ENCODE assay signal across 21 cellular contexts in the genomic region with DNA sequence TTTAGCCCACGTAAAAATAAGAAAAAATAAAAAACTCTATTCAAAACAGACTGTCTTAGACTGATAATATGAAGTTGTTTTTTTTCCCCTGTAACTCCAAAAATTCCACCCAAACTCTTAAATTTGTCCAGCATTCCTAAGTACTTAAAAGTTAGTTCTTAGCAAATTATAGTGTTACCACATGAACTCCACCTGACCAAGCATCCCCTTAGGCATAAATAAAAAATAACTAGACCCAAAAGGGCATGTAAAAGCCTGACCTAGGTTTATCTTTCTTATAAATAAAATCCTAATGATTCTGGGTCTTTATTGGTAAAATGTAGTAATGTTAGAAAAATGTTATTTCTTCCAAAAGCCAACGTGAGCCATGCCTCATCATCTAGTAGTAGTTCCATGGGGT. TPM values are rescaled to one million over a fixed set of nuclear protein-coding genes. Genes with fewer than 3 reads are reported as not detected.
DNase-seq lines count a peak whose midpoint lies in the region; ATAC-seq and TF ChIP-seq lines count a peak whose summit lies in the region.
"Had no signal": no experiment of that assay in that cellular context is flagged by ENCODE, and none has a peak within 500 bp of the region (broad histone marks: within the 10 kb centered on the region; RNA-seq: fewer than 3 reads in every experiment).

No MANE protein-coding gene starts in this region.

- no peak overlapping the region for H3K4me3 ChIP-seq in breast epithelium
- H3K4me3 ChIP-seq in adipocyte (ENCODE audit: low read length) = no peak overlapping the region
- H3K4me3 ChIP-seq: A549; BLaER1 treated with 17β-estradiol and CSF1 and Interleukin-3, amounts not matched to agents 10 nM and 100 nM had no signal

- no peak overlapping the region for H3K9ac ChIP-seq in adipocyte (ENCODE audit: low read length)
- H3K9ac ChIP-seq: BLaER1 treated with 17β-estradiol and CSF1 and Interleukin-3, amounts not matched to agents 10 nM and 100 nM had no signal

- intact Hi-C loops in MCF 10A (cut with micrococcal nuclease) (no loop called here), breast epithelium (cut with DNase I; ENCODE audit: low total_unique reads) (no loop called here), cardiac septum (cut with DNase I) (no loop called here)

- no TSS peak for BruUV-seq in MCF 10A (replicated peaks; lab: Mats Ljungman, UMichigan)

- no peaks in the 10 kb centered on the region for H3K9me3 Mint-ChIP-seq in MCF 10A (ENCODE audit: unreplicated experiment)
- H3K9me3 Mint-ChIP-seq in HFFc6 = no peaks in the 10 kb centered on the region
- H3K9me3 Mint-ChIP-seq in progenitor cell of endocrine pancreas (ENCODE audit: low read depth) = no peaks in the 10 kb centered on the region
- H3K9me3 Mint-ChIP-seq: CD8-positive, alpha-beta T cell; IgD-negative memory B cell had no signal

- no peaks in the 10 kb centered on the region for H3K9me3 ChIP-seq in breast epithelium
- H3K9me3 ChIP-seq in adipocyte (ENCODE audit: control insufficient read depth, low read length) = no peaks in the 10 kb centered on the region
- H3K9me3 ChIP-seq: A549; BLaER1 treated with 17β-estradiol and CSF1 and Interleukin-3, amounts not matched to agents 10 nM and 100 nM had no signal

- H3K4me1 Mint-ChIP-seq in MCF 10A (ENCODE audit: insufficient read depth, unreplicated experiment) (peaks cover 35% of the 10 kb centered on the region), HFFc6 (ENCODE audit: low read depth) (peaks cover 41% of the 10 kb centered on the region), progenitor cell of endocrine pancreas (ENCODE audit: low read depth) (peaks cover under 1% of the 10 kb centered on the region)

- no peaks in the 10 kb centered on the region for H3K27me3 ChIP-seq in breast epithelium
- H3K27me3 ChIP-seq in adipocyte (replicated peaks; ENCODE audit: control insufficient read depth, insufficient read depth, low read length) = no peaks in the 10 kb centered on the region
- H3K27me3 ChIP-seq: BLaER1 treated with 17β-estradiol and CSF1 and Interleukin-3, amounts not matched to agents 10 nM and 100 nM had no signal

- H3K27ac Mint-ChIP-seq in MCF 10A (ENCODE audit: low read depth, unreplicated experiment) (peak overlapping the region; percentile 80), HFFc6 (peak overlapping the region; percentile 55), progenitor cell of endocrine pancreas (no peak overlapping the region)
- H3K27ac Mint-ChIP-seq: CD8-positive, alpha-beta T cell had no signal

- H3K27ac ChIP-seq in breast epithelium = no peak overlapping the region
- H3K27ac ChIP-seq: 22Rv1; A549; BLaER1 treated with 17β-estradiol and CSF1 and Interleukin-3, amounts not matched to agents 10 nM and 100 nM had no signal

- H3K4me1 ChIP-seq in breast epithelium (peaks cover 0 to 8% of the 10 kb centered on the region in 2 donors), adipocyte (ENCODE audit: control insufficient read depth, insufficient read depth, low read length) (peaks cover 15% of the 10 kb centered on the region)
- H3K4me1 ChIP-seq: A549 had no signal

- H3K4me3 Mint-ChIP-seq in MCF 10A (ENCODE audit: unreplicated experiment) = no peak overlapping the region
- H3K4me3 Mint-ChIP-seq in HFFc6 = no peak overlapping the region; the same call in 1 of the 2 replicates
- H3K4me3 Mint-ChIP-seq in progenitor cell of endocrine pancreas (ENCODE audit: low read depth) = no peak overlapping the region
- H3K4me3 Mint-ChIP-seq: CD8-positive, alpha-beta T cell; IgD-negative memory B cell had no signal

- ATAC-seq in HG03045 (IDR thresholded peaks at IDR 0.05; ENCODE audit: unreplicated experiment) = no peak
- ATAC-seq: A549; CD8-positive, alpha-beta T cell; HCT116; HepG2 had no signal

- POLR2A ChIA-PET in MCF 10A (lab: Yijun Ruan, JAX) = interaction anchor here (1.0 kb wide), 1 partner anchor 54 kb away, joined by 3 read pairs; a partner anchor contains a TSS

- H3K27me3 Mint-ChIP-seq in MCF 10A (ENCODE audit: insufficient read depth, unreplicated experiment) = no peaks in the 10 kb centered on the region
- H3K27me3 Mint-ChIP-seq in HFFc6 (ENCODE audit: insufficient read depth) = peaks cover 1% of the 10 kb centered on the region; the same call in 1 of the 2 replicates
- H3K27me3 Mint-ChIP-seq in progenitor cell of endocrine pancreas = no peaks in the 10 kb centered on the region
- H3K27me3 Mint-ChIP-seq: IgD-negative memory B cell had no signal

- H3K36me3 ChIP-seq in breast epithelium (no peaks in the 10 kb centered on the region), adipocyte (ENCODE audit: control insufficient read depth, insufficient read depth, low read length, severe bottlenecking) (peaks cover 59% of the 10 kb centered on the region)

- peaks cover 24% of the 10 kb centered on the region for H3K36me3 Mint-ChIP-seq in MCF 10A (ENCODE audit: insufficient read depth, unreplicated experiment)
- H3K36me3 Mint-ChIP-seq in HFFc6 (ENCODE audit: low read depth) = peaks cover 27% of the 10 kb centered on the region
- H3K36me3 Mint-ChIP-seq in progenitor cell of endocrine pancreas (ENCODE audit: insufficient read depth) = peaks cover 24% of the 10 kb centered on the region

- DNase-seq in MCF 10A (ENCODE audit: unreplicated experiment) (no peak), breast epithelium (ENCODE audit: low spot score in 2 of 2) (no peak), HFFc6 (no peak), adipocyte (ENCODE audit: low read depth) (peak; percentile 50), cardiac septum (ENCODE audit: low spot score) (no peak), progenitor cell of endocrine pancreas (ENCODE audit: low spot score, unreplicated experiment) (no peak)
- DNase-seq: CD8-positive, alpha-beta T cell; COR-L47; DMS 273 treated with DMSO at 0.1 percent for 48 hours; DMS53; DND-41; GF-D8; GOT3; H7 had no signal

- CTCF ChIA-PET in MCF 10A (lab: Yijun Ruan, JAX) = no interaction called here

- TF ChIP-seq CTCF in MCF 10A (IDR thresholded peaks at IDR 0.05; ENCODE audit: unreplicated experiment) (no peak), breast epithelium (IDR thresholded peaks at IDR 0.05) (no peak), HFFc6 (IDR thresholded peaks at IDR 0.05) (no peak), progenitor cell of endocrine pancreas (IDR thresholded peaks at IDR 0.05; ENCODE audit: unreplicated experiment) (no peak)

- no peak for TF ChIP-seq POLR2A in breast epithelium (IDR thresholded peaks at IDR 0.05)

RNA-seq across cellular contexts. Expression of a gene that starts 54.3 kb away (rescaled TPM):
- total RNA-seq in MCF 10A (2022) (9.8 and 10.9 TPM in 2 replicates), breast epithelium (10 to 100 TPM; 28.6 to 54.3 (median 49.8) TPM), cardiac septum (12.5 TPM), progenitor cell of endocrine pancreas (34.5 and 36.9 TPM in 2 replicates)
- total RNA-seq in HFFc6 (2021; fragmentation: NEBNext Ultra II Directional; extraction: Animal tissue kit (Norgen Biotek cat#: 25700)) = 10 to 100 TPM in 4 of 6 experiments, 1 to 10 TPM in 2; 9.4 to 13.0 (median 10.2) TPM
